1 cellular context compared by ENCODE assay signal in the genomic region with DNA sequence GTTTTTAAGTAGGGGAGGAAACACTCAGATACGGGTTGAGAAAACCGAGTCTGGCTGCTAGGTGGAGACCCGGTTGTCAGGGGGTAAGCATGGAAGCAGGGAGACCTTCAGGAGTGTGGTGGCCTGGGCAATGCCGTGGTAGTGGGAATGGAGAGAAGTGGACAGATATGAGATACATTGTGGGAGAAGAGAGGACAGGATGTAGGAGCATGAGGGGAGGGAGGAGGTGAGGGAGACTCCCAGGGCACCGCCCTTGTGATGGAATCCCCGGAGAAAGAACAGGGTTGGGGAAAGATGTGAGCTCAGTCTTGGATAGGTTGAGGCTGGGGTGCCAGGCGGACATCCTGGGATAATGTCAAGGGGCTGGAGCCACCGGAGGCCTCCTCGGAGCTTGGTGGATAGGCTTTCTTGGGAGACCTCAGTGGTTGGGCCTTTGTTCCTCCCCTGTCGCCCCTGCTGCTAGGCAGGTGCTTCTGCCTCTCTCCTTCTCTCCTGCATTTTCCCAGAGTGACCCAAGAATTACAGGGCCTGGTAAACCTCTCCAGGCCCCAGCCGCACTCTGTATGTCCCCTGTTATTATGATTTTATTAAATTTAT.
TF ChIP-seq lines count a peak whose summit lies in the region.

No MANE protein-coding gene starts in this region.

TF ChIP-seq in HepG2, 621 proteins besides CTCF, POLR2A, EP300 and RAD21 (continued from another document):
- TF ChIP-seq, protein P1, sequence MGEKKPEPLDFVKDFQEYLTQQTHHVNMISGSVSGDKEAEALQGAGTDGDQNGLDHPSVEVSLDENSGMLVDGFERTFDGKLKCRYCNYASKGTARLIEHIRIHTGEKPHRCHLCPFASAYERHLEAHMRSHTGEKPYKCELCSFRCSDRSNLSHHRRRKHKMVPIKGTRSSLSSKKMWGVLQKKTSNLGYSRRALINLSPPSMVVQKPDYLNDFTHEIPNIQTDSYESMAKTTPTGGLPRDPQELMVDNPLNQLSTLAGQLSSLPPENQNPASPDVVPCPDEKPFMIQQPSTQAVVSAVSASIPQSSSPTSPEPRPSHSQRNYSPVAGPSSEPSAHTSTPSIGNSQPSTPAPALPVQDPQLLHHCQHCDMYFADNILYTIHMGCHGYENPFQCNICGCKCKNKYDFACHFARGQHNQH (CRISPR knock-in tag; IDR thresholded peaks at IDR 0.05) = no peak
- TF ChIP-seq AKAP8 (CRISPR knock-in tag; IDR thresholded peaks at IDR 0.05) = no peak
TF ChIP-seq in HepG2: peak in this region for 0.
